In genomic region chr5:173733831-173734491, GRCh38 we compare ENCODE assay signal across 10 cellular contexts.
DNase-seq lines count a peak whose midpoint lies in the region; ATAC-seq, FAIRE-seq and TF ChIP-seq lines count a peak whose summit lies in the region.
"Had no signal": no experiment of that assay in that cellular context is flagged by ENCODE, and none has a peak within 500 bp of the region (broad histone marks: within the 10 kb centered on the region; RNA-seq: fewer than 3 reads in every experiment).

No MANE protein-coding gene starts in this region.

- TF ChIP-seq POLR2A in Raji (IDR thresholded peaks at IDR 0.05; ENCODE audit: insufficient read depth, low read depth, low read length) (peak; percentile 24; the same call in 1 of the 2 replicates), H54 (IDR thresholded peaks at IDR 0.05; ENCODE audit: low read depth, low read length) (no peak)

- ATAC-seq in activated CD4-positive, CD25-positive, alpha-beta regulatory T cell treated with anti-CD3 and anti-CD28 coated beads, Interleukin-2, amount 50 U/mL, for 24 hours = peak; percentile 21 to 41
- ATAC-seq in HG02840 (IDR thresholded peaks at IDR 0.05; ENCODE audit: low FRiP score, unreplicated experiment) = peak; percentile 68
- ATAC-seq in left lobe of liver = no peak
- ATAC-seq: activated T-helper 17 cell treated with anti-CD3 and anti-CD28 coated beads, Interleukin-2, amount 50 U/mL, for 72 hours had no signal

- H3K4me1 Mint-ChIP-seq in endothelial cell (ENCODE audit: unreplicated experiment) = peaks cover 8% of the 10 kb centered on the region
- H3K4me1 Mint-ChIP-seq: activated T-helper 17 cell treated with anti-CD3 and anti-CD28 coated beads, Interleukin-2, amount 50 U/mL, for 72 hours had no signal

- no peaks in the 10 kb centered on the region for H3K36me3 Mint-ChIP-seq in endothelial cell (ENCODE audit: low read depth, unreplicated experiment)

- FAIRE-seq in H54 (lab: Jason Lieb, UNC) = no peak

- no peak for DNase-seq in activated CD4-positive, CD25-positive, alpha-beta regulatory T cell (lab: John Stamatoyannopoulos, UW)
- DNase-seq in left lobe of liver (ENCODE audit: low spot score) = no peak
- DNase-seq in H54 (ENCODE audit: insufficient read length, low spot score) = no peak
- no peak for DNase-seq in endothelial cell (ENCODE audit: low spot score)
- DNase-seq in HK-2 (ENCODE audit: unreplicated experiment) = no peak
- DNase-seq: nucleus accumbens had no signal

- H3K27ac Mint-ChIP-seq in endothelial cell (ENCODE audit: unreplicated experiment) = no peak overlapping the region
- H3K27ac Mint-ChIP-seq: activated T-helper 17 cell treated with anti-CD3 and anti-CD28 coated beads, Interleukin-2, amount 50 U/mL, for 72 hours had no signal

- peaks cover 4% of the 10 kb centered on the region for H3K27me3 Mint-ChIP-seq in endothelial cell (ENCODE audit: unreplicated experiment)
- H3K27me3 Mint-ChIP-seq: activated T-helper 17 cell treated with anti-CD3 and anti-CD28 coated beads, Interleukin-2, amount 50 U/mL, for 72 hours had no signal

- no peak for TF ChIP-seq CTCF in endothelial cell (IDR thresholded peaks at IDR 0.05; ENCODE audit: unreplicated experiment)

- no peak overlapping the region for H3K4me3 Mint-ChIP-seq in endothelial cell (ENCODE audit: unreplicated experiment)
- H3K4me3 Mint-ChIP-seq: activated T-helper 17 cell treated with anti-CD3 and anti-CD28 coated beads, Interleukin-2, amount 50 U/mL, for 72 hours had no signal

- no peaks in the 10 kb centered on the region for H3K9me3 Mint-ChIP-seq in endothelial cell (ENCODE audit: unreplicated experiment)
- H3K9me3 Mint-ChIP-seq: activated T-helper 17 cell treated with anti-CD3 and anti-CD28 coated beads, Interleukin-2, amount 50 U/mL, for 72 hours had no signal
